Comparison of ENCODE assay signal across 23 cellular contexts in the genomic region with DNA sequence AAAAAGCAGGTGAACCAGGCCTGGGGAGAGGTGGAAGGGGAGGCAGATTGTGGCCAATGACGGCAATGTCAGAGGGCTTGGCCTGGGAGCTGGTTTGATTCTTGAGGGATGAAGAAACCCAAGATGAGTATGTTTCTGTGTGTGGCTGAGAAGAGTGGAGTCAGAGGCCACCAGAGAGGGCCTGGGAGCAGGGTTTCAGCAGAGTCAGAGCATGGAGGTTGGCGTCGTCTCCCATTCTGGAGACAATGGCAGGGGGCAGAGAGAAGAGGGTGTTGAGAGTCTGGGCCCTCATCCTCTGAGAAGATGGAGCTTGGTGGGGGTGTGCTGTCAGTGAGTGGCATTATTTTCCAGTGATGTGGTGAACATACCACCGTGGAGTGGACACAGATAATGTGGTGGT.
A peak's percentile ranks its signal among the peaks of the same experiment; 100 is the strongest.
DNase-seq lines count a peak whose midpoint lies in the region; ATAC-seq, FAIRE-seq and TF ChIP-seq lines count a peak whose summit lies in the region.
"Had no signal": no experiment of that assay in that cellular context is flagged by ENCODE, and none has a peak within 500 bp of the region (broad histone marks: within the 10 kb centered on the region; RNA-seq: fewer than 3 reads in every experiment).

No MANE protein-coding gene starts in this region.

- H3K9me3 Mint-ChIP-seq in activated naive CD4-positive, alpha-beta T cell treated with anti-CD3 and anti-CD28 coated beads, Interleukin-2, amount 50 U/mL, for 72 hours: no peaks in the 10 kb centered on the region
- H3K9me3 Mint-ChIP-seq: CD8-positive, alpha-beta memory T cell had no signal

- no peak overlapping the region for H3K9ac ChIP-seq in OCI-LY3 (ENCODE audit: low read length)

- peaks cover 60% of the 10 kb centered on the region for H3K4me1 ChIP-seq in OCI-LY3 (ENCODE audit: low read length)
- no peaks in the 10 kb centered on the region for H3K4me1 ChIP-seq in spleen
- H3K4me1 ChIP-seq: BE2C had no signal

- no peaks in the 10 kb centered on the region for H4K20me1 ChIP-seq in OCI-LY3 (ENCODE audit: insufficient read depth, low read length)

- no peaks in the 10 kb centered on the region for H3K36me3 Mint-ChIP-seq in activated naive CD4-positive, alpha-beta T cell treated with anti-CD3 and anti-CD28 coated beads, Interleukin-2, amount 50 U/mL, for 72 hours
- H3K36me3 Mint-ChIP-seq: CD4-positive, CD25-positive, alpha-beta regulatory T cell; CD8-positive, alpha-beta memory T cell had no signal

- no peak overlapping the region for H3K4me2 ChIP-seq in OCI-LY3 (ENCODE audit: low read length)

- WGBS in spleen, 5 donors: 85 to 94% (median 88%) methylated on average over 4 of the region's 4 CpGs

- H3K4me3 ChIP-seq in OCI-LY3 (ENCODE audit: low read length): no peak overlapping the region
- no peak overlapping the region for H3K4me3 ChIP-seq in spleen
- H3K4me3 ChIP-seq: HAP-1 had no signal

- no peak for TF ChIP-seq CTCF in OCI-LY3 (IDR thresholded peaks at IDR 0.05; ENCODE audit: low read depth, low read length)
- no peak for TF ChIP-seq CTCF in spleen (IDR thresholded peaks at IDR 0.05 in 8 of 11, conservative IDR thresholded peaks at IDR 0.05 in 3 of 11)

- DNase-seq in activated effector memory CD4-positive, alpha-beta T cell treated with anti-CD3 and anti-CD28 coated beads, Interleukin-2, amount 50 U/mL, for 16 hours: peak; percentile 28
- no peak for DNase-seq in activated effector memory CD4-positive, alpha-beta T cell treated with Interleukin-2 at 50 U/mL for 16 hours
- DNase-seq in mucosa of gallbladder (ENCODE audit: low spot score) (peak; percentile 8), urothelium cell line (ENCODE audit: low spot score) (peak; percentile 2), spleen (no peak)
- DNase-seq in activated naive CD4-positive, alpha-beta T cell treated with anti-CD3 and anti-CD28 coated beads, Interleukin-2, amount 50 U/mL, for 72 hours (ENCODE audit: low spot score in 2 of 2): no peak
- DNase-seq: ACHN; BE2C; C1 segment of cervical spinal cord; CD4-positive, CD25-positive, alpha-beta regulatory T cell; CD8-positive, alpha-beta memory T cell; COR-L47; DMS 273 treated with DMSO at 0.1 percent for 48 hours; DMS53; DND-41; EL had no signal

- H3K27me3 ChIP-seq in OCI-LY3 (ENCODE audit: low read depth, low read length) (no peaks in the 10 kb centered on the region), spleen (replicated peaks in 1 of 7) (peaks cover 0 to 3% (median 0%) of the 10 kb centered on the region in 7 donors)
- H3K27me3 ChIP-seq: BE2C had no signal

- no peaks in the 10 kb centered on the region for H3K79me2 ChIP-seq in OCI-LY3 (ENCODE audit: low read length)

- intact Hi-C loops in spleen (cut with DNase I; ENCODE audit: low total_unique reads): no loop called here

- no peaks in the 10 kb centered on the region for H3K36me3 ChIP-seq in OCI-LY3 (replicated peaks; ENCODE audit: low read depth, low read length)
- H3K36me3 ChIP-seq in spleen: no peaks in the 10 kb centered on the region
- H3K36me3 ChIP-seq: BE2C, HAP-1 had no signal

- no peaks in the 10 kb centered on the region for H3K9me3 ChIP-seq in OCI-LY3 (ENCODE audit: insufficient read depth, low read length)
- no peaks in the 10 kb centered on the region for H3K9me3 ChIP-seq in spleen
- H3K9me3 ChIP-seq: BE2C, HAP-1 had no signal

- H3K27ac ChIP-seq in OCI-LY3 (ENCODE audit: low read length) (peak overlapping the region; percentile 68; the same call in 1 of the 2 replicates), spleen (no peak overlapping the region)

- no peak for FAIRE-seq in urothelium cell line (lab: Jason Lieb, UNC)
- FAIRE-seq: A204.1, GM12892, GM18507, H1 had no signal

- H2AFZ ChIP-seq in OCI-LY3 (ENCODE audit: low read depth, low read length): no peak overlapping the region; the same call in 1 of the 2 replicates

- no peak overlapping the region for H3K27ac Mint-ChIP-seq in activated naive CD4-positive, alpha-beta T cell treated with anti-CD3 and anti-CD28 coated beads, Interleukin-2, amount 50 U/mL, for 72 hours
- H3K27ac Mint-ChIP-seq: CD4-positive, CD25-positive, alpha-beta regulatory T cell; CD8-positive, alpha-beta memory T cell had no signal

- TF ChIP-seq POLR2A in spleen (IDR thresholded peaks at IDR 0.05): no peak

- no peak for ATAC-seq in activated naive CD4-positive, alpha-beta T cell treated with anti-CD3 and anti-CD28 coated beads, Interleukin-2, amount 50 U/mL, for 72 hours
- ATAC-seq in GM21737 (IDR thresholded peaks at IDR 0.05; ENCODE audit: unreplicated experiment): no peak

Comparison
In these comparisons a context has a peak if more than half of its experiments do, and no peak if none do; other contexts are left out.
1. DNase-seq: peak in activated effector memory CD4-positive, alpha-beta T cell treated with anti-CD3 and anti-CD28 coated beads, Interleukin-2, amount 50 U/mL, for 16 hours (single experiment), mucosa of gallbladder (single experiment) and urothelium cell line (single experiment); none in activated effector memory CD4-positive, alpha-beta T cell treated with Interleukin-2 at 50 U/mL for 16 hours (single experiment), activated naive CD4-positive, alpha-beta T cell treated with anti-CD3 and anti-CD28 coated beads, Interleukin-2, amount 50 U/mL, for 72 hours (0 of 2) and spleen (single experiment).